Comparison of ENCODE assay signal across 1 cellular context in genomic region chr5:83563631-83564030, GRCh38.
TF ChIP-seq lines count a peak whose summit lies in the region.

No MANE protein-coding gene starts in this region.

TF ChIP-seq in GM23338, 12 proteins besides CTCF, POLR2A, EP300 and RAD21 (continued from another document):
- TF ChIP-seq ZNF462 (CRISPR knock-in tag; IDR thresholded peaks at IDR 0.05): no peak
